18 cellular contexts compared by ENCODE assay signal in genomic region chr14:87940382-87940781, GRCh38. TPM values are rescaled to one million over a fixed set of nuclear protein-coding genes. Genes with fewer than 3 reads are reported as not detected.
DNase-seq lines count a peak whose midpoint lies in the region; ATAC-seq and TF ChIP-seq lines count a peak whose summit lies in the region.
"Had no signal": no experiment of that assay in that cellular context is flagged by ENCODE, and none has a peak within 500 bp of the region (broad histone marks: within the 10 kb centered on the region; RNA-seq: fewer than 3 reads in every experiment).

No MANE protein-coding gene starts in this region.

- H3K4me1 Mint-ChIP-seq in neural progenitor cell = no peaks in the 10 kb centered on the region

- no peaks in the 10 kb centered on the region for H4K20me1 ChIP-seq in neural progenitor cell (ENCODE audit: low read depth)

- H3K27me3 ChIP-seq in neural progenitor cell (no peaks in the 10 kb centered on the region), MG63 (no peaks in the 10 kb centered on the region)
- H3K27me3 ChIP-seq: breast epithelium had no signal

- ATAC-seq in GM19351 (IDR thresholded peaks at IDR 0.05; ENCODE audit: unreplicated experiment) (peak; percentile 98), HG02610 (IDR thresholded peaks at IDR 0.05; ENCODE audit: unreplicated experiment) (peak; percentile 99), HG03175 (IDR thresholded peaks at IDR 0.05; ENCODE audit: unreplicated experiment) (peak; percentile 97)
- ATAC-seq: mucosa of descending colon, psoas muscle, WTC11 had no signal

- no peaks in the 10 kb centered on the region for H3K36me3 ChIP-seq in neural progenitor cell
- no peaks in the 10 kb centered on the region for H3K36me3 ChIP-seq in MG63
- H3K36me3 ChIP-seq: breast epithelium had no signal

- H3K4me3 ChIP-seq in neural progenitor cell = no peak overlapping the region
- H3K4me3 ChIP-seq in MG63 = no peak overlapping the region
- H3K4me3 ChIP-seq: breast epithelium, mucosa of descending colon, psoas muscle had no signal

- no peak overlapping the region for H2AFZ ChIP-seq in neural progenitor cell (replicated peaks)

- H3K4me2 ChIP-seq in neural progenitor cell = no peak overlapping the region

- no peaks in the 10 kb centered on the region for H3K36me3 Mint-ChIP-seq in neural progenitor cell
- H3K36me3 Mint-ChIP-seq: WTC11 had no signal

- H3K9me3 Mint-ChIP-seq in neural progenitor cell = no peaks in the 10 kb centered on the region
- H3K9me3 Mint-ChIP-seq: WTC11 had no signal

- DNase-seq in GM10266 (ENCODE audit: extremely low spot score) (peak; percentile 24), DMS153 (lab: John Stamatoyannopoulos, UW) (no peak), neural progenitor cell (ENCODE audit: low spot score) (no peak), DMS53 (lab: John Stamatoyannopoulos, UW) (no peak), MG63 (no peak)
- DNase-seq: Caco-2; mucosa of descending colon; MV-4-11; NCI-H510A; psoas muscle; SIG-M5; stimulated activated CD4-positive, alpha-beta T cell treated with anti-CD3 and anti-CD28 coated beads, Interleukin-2, amount 100 ng/mL, for 48 hours had no signal

- TF ChIP-seq CTCF in GM10266 (IDR thresholded peaks at IDR 0.05; ENCODE audit: control insufficient read depth, insufficient read depth, low read depth, missing control alignments) = no peak
- no peak for TF ChIP-seq CTCF in neural progenitor cell (IDR thresholded peaks at IDR 0.05)

- H3K9ac ChIP-seq in neural progenitor cell = no peak overlapping the region

- H3K27ac Mint-ChIP-seq in neural progenitor cell = no peak overlapping the region
- H3K27ac Mint-ChIP-seq: WTC11 had no signal

- H3K9me3 ChIP-seq in neural progenitor cell (ENCODE audit: low read depth) (no peaks in the 10 kb centered on the region), MG63 (no peaks in the 10 kb centered on the region)
- H3K9me3 ChIP-seq: breast epithelium, Caco-2, mucosa of descending colon, psoas muscle had no signal

- no peak overlapping the region for H3K27ac ChIP-seq in neural progenitor cell
- H3K27ac ChIP-seq: breast epithelium, epithelial cell of prostate, psoas muscle had no signal

- H3F3A ChIP-seq in neural progenitor cell (ENCODE audit: low read depth) = no peaks in the 10 kb centered on the region

- H3K79me2 ChIP-seq in neural progenitor cell (ENCODE audit: low read depth) = no peaks in the 10 kb centered on the region

- no peaks in the 10 kb centered on the region for H3K27me3 Mint-ChIP-seq in neural progenitor cell (ENCODE audit: insufficient read depth, low read depth)

- no peaks in the 10 kb centered on the region for H3K4me1 ChIP-seq in neural progenitor cell
- H3K4me1 ChIP-seq: breast epithelium, Caco-2, psoas muscle had no signal

- H3K4me3 Mint-ChIP-seq in neural progenitor cell = no peak overlapping the region
- H3K4me3 Mint-ChIP-seq: WTC11 had no signal

RNA-seq across cellular contexts. Expression of gene GALC, which starts 52.6 kb away (rescaled TPM):
- total RNA-seq in neural progenitor cell (ENCODE audit: low replicate concordance) = 22.8 and 30.8 TPM in 2 replicates
- 0.82 and 1.9 TPM in 2 replicates for total RNA-seq in MG63 (2014; rRNA removed; shearing (Covaris generic); ENCODE audit: low replicate concordance)
